Comparison of ENCODE assay signal across 8 cellular contexts in genomic region chr16:29700253-29700987, GRCh38. TPM values are rescaled to one million over a fixed set of nuclear protein-coding genes. Genes with fewer than 3 reads are reported as not detected.
DNase-seq lines count a peak whose midpoint lies in the region; ATAC-seq, FAIRE-seq and TF ChIP-seq lines count a peak whose summit lies in the region.

No MANE protein-coding gene starts in this region.

- FAIRE-seq in urothelium cell line (lab: Jason Lieb, UNC) = no peak

- peak; percentile 38 to 58 for ATAC-seq in activated naive CD4-positive, alpha-beta T cell treated with anti-CD3 and anti-CD28 coated beads, Interleukin-2, amount 50 U/mL, for 72 hours
- ATAC-seq in GM18505 (IDR thresholded peaks at IDR 0.05; ENCODE audit: unreplicated experiment) = no peak

- no peak overlapping the region for H3K4me3 ChIP-seq in NB4 (ENCODE audit: low read depth, low read length)

- DNase-seq in ELF-1 (ENCODE audit: low read depth, low spot score) (peak; percentile 88), NB4 (ENCODE audit: low read depth) (peak; percentile 87), SKM-1 (lab: John Stamatoyannopoulos, UW; ENCODE audit: unreplicated experiment) (peak; percentile 52), head of caudate nucleus (peak in 41 of 42 donors; percentile 25 to 85 (median 61)), posterior vena cava (ENCODE audit: low spot score) (peak; percentile 93), urothelium cell line (ENCODE audit: low spot score) (peak; percentile 84)
- DNase-seq in activated naive CD4-positive, alpha-beta T cell treated with anti-CD3 and anti-CD28 coated beads, Interleukin-2, amount 50 U/mL, for 72 hours (ENCODE audit: low spot score in 2 of 2) = peak; percentile 71 to 73

- intact Hi-C loops in head of caudate nucleus (cut with DNase I) = no loop called here
- intact Hi-C loops in posterior vena cava (cut with DNase I) = loop anchor here in 1 of 2 donors (10.0 kb wide), 1 partner anchor 144 kb away; no protein-coding TSS in a partner anchor

- H3K36me3 Mint-ChIP-seq in activated naive CD4-positive, alpha-beta T cell treated with anti-CD3 and anti-CD28 coated beads, Interleukin-2, amount 50 U/mL, for 72 hours = no peaks in the 10 kb centered on the region

- TF ChIP-seq POLR2A in NB4 (IDR thresholded peaks at IDR 0.05; ENCODE audit: extremely low read depth, insufficient read length) (no peak), GM18505 (IDR thresholded peaks at IDR 0.05; ENCODE audit: borderline replicate concordance, extremely low read depth, insufficient read depth, insufficient read length) (no peak)

- TF ChIP-seq CTCF in NB4 (IDR thresholded peaks at IDR 0.05; ENCODE audit: low read depth, low read length) = peak; percentile 63

- no peaks in the 10 kb centered on the region for H3K9me3 Mint-ChIP-seq in activated naive CD4-positive, alpha-beta T cell treated with anti-CD3 and anti-CD28 coated beads, Interleukin-2, amount 50 U/mL, for 72 hours

- H3K27ac Mint-ChIP-seq in activated naive CD4-positive, alpha-beta T cell treated with anti-CD3 and anti-CD28 coated beads, Interleukin-2, amount 50 U/mL, for 72 hours = peak overlapping the region; percentile 61 to 77

RNA-seq across cellular contexts. Expression of gene QPRT, which starts 21.4 kb away (rescaled TPM):
- total RNA-seq in activated naive CD4-positive, alpha-beta T cell treated with anti-CD3 and anti-CD28 coated beads, Interleukin-2, amount 50 U/mL, for 72 hours = 10 to 100 TPM; 10.1 to 14.5 TPM
- 1 to 10 TPM; 1.7 to 7.4 TPM for total RNA-seq in posterior vena cava

RNA-seq across cellular contexts. Expression of gene SPN, which starts 37.4 kb away (rescaled TPM):
- 100 to 1,000 TPM in 1 of 2 donors, 10 to 100 TPM in 1; 83.4 to 145 TPM for total RNA-seq in activated naive CD4-positive, alpha-beta T cell treated with anti-CD3 and anti-CD28 coated beads, Interleukin-2, amount 50 U/mL, for 72 hours
- 1 to 10 TPM; 2.2 to 3.7 TPM for total RNA-seq in posterior vena cava

RNA-seq across cellular contexts. Expression of gene C16orf54, which starts 45.4 kb away (rescaled TPM):
- 10 to 100 TPM; 14.0 to 19.5 TPM for total RNA-seq in activated naive CD4-positive, alpha-beta T cell treated with anti-CD3 and anti-CD28 coated beads, Interleukin-2, amount 50 U/mL, for 72 hours
- total RNA-seq in posterior vena cava = 1 to 10 TPM; 1.1 to 2.5 TPM

Comparison
In these comparisons a context has a peak if more than half of its experiments do, and no peak if none do; other contexts are left out.
1. RNA of gene SPN, which starts 37.4 kb away (total RNA-seq): 83.4 to 145 TPM in activated naive CD4-positive, alpha-beta T cell treated with anti-CD3 and anti-CD28 coated beads, Interleukin-2, amount 50 U/mL, for 72 hours; 2.2 to 3.7 TPM in posterior vena cava; every median in the first group is over 10 times any median in the second.
2. RNA of gene C16orf54, which starts 45.4 kb away (total RNA-seq): 14.0 to 19.5 TPM in activated naive CD4-positive, alpha-beta T cell treated with anti-CD3 and anti-CD28 coated beads, Interleukin-2, amount 50 U/mL, for 72 hours; 1.1 to 2.5 TPM in posterior vena cava; every median in the first group is over 4 times any median in the second.
3. Peak in every context shown above with its lines, with median percentiles within 50 percentile points of each other: DNase-seq.